ENCODE assay signal across 8 cellular contexts in the genomic region with DNA sequence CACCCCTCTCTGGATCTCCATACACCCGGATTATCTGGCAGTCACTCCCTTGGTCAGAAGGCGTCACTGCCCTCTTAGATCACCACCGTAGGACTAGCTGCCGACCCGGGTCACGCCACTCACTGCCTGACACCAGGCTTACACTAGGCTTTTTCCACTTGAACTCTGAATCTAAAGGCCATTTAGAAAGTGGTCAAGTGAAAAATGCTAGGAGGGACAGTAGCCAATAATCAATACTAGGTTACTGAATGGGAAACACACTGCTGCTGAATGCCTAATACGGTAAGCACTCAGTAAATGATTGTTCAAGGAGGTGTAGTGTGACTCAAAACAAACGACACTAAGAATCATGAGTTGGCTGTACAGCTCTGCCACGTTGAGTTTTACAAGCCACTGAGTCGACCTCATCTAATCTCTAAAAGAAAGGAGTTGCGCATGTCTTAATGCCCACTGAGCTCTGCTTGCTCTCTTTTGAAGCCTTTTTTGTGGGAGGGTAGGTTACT. TPM values are rescaled to one million over a fixed set of nuclear protein-coding genes. Genes with fewer than 3 reads are reported as not detected.
DNase-seq lines count a peak whose midpoint lies in the region; ATAC-seq and TF ChIP-seq lines count a peak whose summit lies in the region.

No MANE protein-coding gene starts in this region.

- TF ChIP-seq EP300 in esophagus muscularis mucosa (IDR thresholded peaks at IDR 0.05) = no peak

- H3K27me3 Mint-ChIP-seq in T-helper 1 cell treated with Interleukin-12 subunit alpha and Interleukin-12 subunit beta and Interleukin-4 antibody, amounts not matched to agents 30 μg/mL and 1 μg/mL, for 36 hours (ENCODE audit: low read depth) = no peaks in the 10 kb centered on the region
- no peaks in the 10 kb centered on the region for H3K27me3 Mint-ChIP-seq in natural killer cell treated with Interleukin-12 subunit alpha and Interleukin-12 subunit beta and Interleukin-15 and Interleukin-18, amount 100 ng/mL, for 72 hours

- H3K27ac Mint-ChIP-seq in T-helper 1 cell treated with Interleukin-12 subunit alpha and Interleukin-12 subunit beta and Interleukin-4 antibody, amounts not matched to agents 30 μg/mL and 1 μg/mL, for 36 hours = peak overlapping the region; percentile 96
- peak overlapping the region; percentile 94 to 97 for H3K27ac Mint-ChIP-seq in natural killer cell treated with Interleukin-12 subunit alpha and Interleukin-12 subunit beta and Interleukin-15 and Interleukin-18, amount 100 ng/mL, for 72 hours

- peak overlapping the region; percentile 95 for H3K4me3 Mint-ChIP-seq in T-helper 1 cell treated with Interleukin-12 subunit alpha and Interleukin-12 subunit beta and Interleukin-4 antibody, amounts not matched to agents 30 μg/mL and 1 μg/mL, for 36 hours
- peak overlapping the region; percentile 95 for H3K4me3 Mint-ChIP-seq in natural killer cell treated with Interleukin-12 subunit alpha and Interleukin-12 subunit beta and Interleukin-15 and Interleukin-18, amount 100 ng/mL, for 72 hours

- WGBS in esophagus muscularis mucosa = 37% methylated on average over 11 of the region's 11 CpGs

- peaks cover 20% of the 10 kb centered on the region for H3K36me3 Mint-ChIP-seq in T-helper 1 cell treated with Interleukin-12 subunit alpha and Interleukin-12 subunit beta and Interleukin-4 antibody, amounts not matched to agents 30 μg/mL and 1 μg/mL, for 36 hours (ENCODE audit: low read depth)
- no peaks in the 10 kb centered on the region for H3K36me3 Mint-ChIP-seq in natural killer cell treated with Interleukin-12 subunit alpha and Interleukin-12 subunit beta and Interleukin-15 and Interleukin-18, amount 100 ng/mL, for 72 hours

- no peaks in the 10 kb centered on the region for H3K9me3 Mint-ChIP-seq in T-helper 1 cell treated with Interleukin-12 subunit alpha and Interleukin-12 subunit beta and Interleukin-4 antibody, amounts not matched to agents 30 μg/mL and 1 μg/mL, for 36 hours
- no peaks in the 10 kb centered on the region for H3K9me3 Mint-ChIP-seq in natural killer cell treated with Interleukin-12 subunit alpha and Interleukin-12 subunit beta and Interleukin-15 and Interleukin-18, amount 100 ng/mL, for 72 hours

- H3K27me3 ChIP-seq in esophagus muscularis mucosa = no peaks in the 10 kb centered on the region

- peaks cover 29 to 61% (median 48%) of the 10 kb centered on the region in 4 donors for H3K4me1 ChIP-seq in esophagus muscularis mucosa

- no peaks in the 10 kb centered on the region for H3K36me3 ChIP-seq in esophagus muscularis mucosa

- H3K4me1 Mint-ChIP-seq in T-helper 1 cell treated with Interleukin-12 subunit alpha and Interleukin-12 subunit beta and Interleukin-4 antibody, amounts not matched to agents 30 μg/mL and 1 μg/mL, for 36 hours (ENCODE audit: low read depth) = peaks cover 33% of the 10 kb centered on the region
- peaks cover 26 to 36% of the 10 kb centered on the region in 2 donors for H3K4me1 Mint-ChIP-seq in natural killer cell treated with Interleukin-12 subunit alpha and Interleukin-12 subunit beta and Interleukin-15 and Interleukin-18, amount 100 ng/mL, for 72 hours (ENCODE audit: low read depth in 2 of 2)

- no peak for TF ChIP-seq CTCF in esophagus muscularis mucosa (IDR thresholded peaks at IDR 0.05)

- intact Hi-C loops in esophagus muscularis mucosa (cut with DNase I) = loop anchor here (10.0 kb wide), 1 partner anchor 1607 kb away; the partner anchor contains the start of genes CYB5R4 and RIPPLY2

- DNase-seq in EH (ENCODE audit: low read depth) (peak; percentile 64), esophagus muscularis mucosa (ENCODE audit: extremely low spot score) (no peak), NCI-H1105 (lab: John Stamatoyannopoulos, UW) (no peak), GM19238 (ENCODE audit: insufficient read length, low spot score) (no peak)
- DNase-seq in natural killer cell treated with Interleukin-12 subunit alpha and Interleukin-12 subunit beta and Interleukin-15 and Interleukin-18, amount 100 ng/mL, for 72 hours (ENCODE audit: low spot score) = no peak

- no peak for TF ChIP-seq POLR2A in esophagus muscularis mucosa (IDR thresholded peaks at IDR 0.05; ENCODE audit: low read depth)

- peak overlapping the region; percentile 90 to 94 (median 92) for H3K4me3 ChIP-seq in esophagus muscularis mucosa

- ATAC-seq in GM19397 (IDR thresholded peaks at IDR 0.05; ENCODE audit: unreplicated experiment) = peak; percentile 43
- ATAC-seq in HG03439 (IDR thresholded peaks at IDR 0.05; ENCODE audit: unreplicated experiment) = peak; percentile 36
- ATAC-seq in natural killer cell treated with Interleukin-12 subunit alpha and Interleukin-12 subunit beta and Interleukin-15 and Interleukin-18, amount 100 ng/mL, for 72 hours = peak; percentile 29 to 73

- H3K9me3 ChIP-seq in esophagus muscularis mucosa = no peaks in the 10 kb centered on the region

- peak overlapping the region; percentile 95 to 97 (median 96) for H3K27ac ChIP-seq in esophagus muscularis mucosa (replicated peaks in 1 of 4)

RNA-seq across cellular contexts. Expression of gene IBTK, which starts 0.7 kb away (rescaled TPM):
- total RNA-seq in esophagus muscularis mucosa = 10 to 100 TPM; 26.2 to 38.6 (median 27.2) TPM
- 10 to 100 TPM; 34.3 to 37.1 TPM for total RNA-seq in natural killer cell treated with Interleukin-12 subunit alpha and Interleukin-12 subunit beta and Interleukin-15 and Interleukin-18, amount 100 ng/mL, for 72 hours
